28 cellular contexts compared by ENCODE assay signal in the genomic region with DNA sequence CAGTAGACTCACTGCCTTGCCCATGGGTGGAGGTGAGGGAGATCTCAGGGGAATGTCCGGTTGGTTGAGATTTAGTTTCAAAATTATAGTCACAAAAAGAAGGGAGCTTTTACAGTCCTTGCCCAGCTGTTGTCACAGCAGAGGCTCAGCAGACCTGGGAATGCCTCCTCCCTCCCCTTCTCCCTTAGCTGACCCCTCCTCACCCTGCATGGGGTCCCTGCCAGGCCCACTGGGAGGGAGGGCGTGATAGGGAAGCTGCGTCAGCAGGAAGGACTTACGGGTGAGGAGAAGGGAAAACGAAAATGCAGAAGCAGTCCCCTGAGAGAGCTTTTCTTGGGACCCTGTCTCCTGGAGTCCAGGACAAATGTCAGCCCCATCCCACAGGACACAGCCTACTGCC. TPM values are rescaled to one million over a fixed set of nuclear protein-coding genes. Genes with fewer than 3 reads are reported as not detected.
"Had no signal": no experiment of that assay in that cellular context is flagged by ENCODE, and none has a peak within 500 bp of the region (broad histone marks: within the 10 kb centered on the region; RNA-seq: fewer than 3 reads in every experiment).

No MANE protein-coding gene starts in this region.

- H3K27ac ChIP-seq: ascending aorta, body of pancreas had no signal

- FAIRE-seq: RCC 7860, TTC549 had no signal

- H3K4me3 ChIP-seq: ascending aorta, body of pancreas, MG63 had no signal

- H3K36me3 ChIP-seq: ascending aorta, MG63 had no signal

- DNase-seq: activated B cell treated with CpG ODN at 0.5 μM for 24 hours; activated CD4-positive, alpha-beta memory T cell treated with anti-CD3 and anti-CD28 coated beads for 36 hours; activated CD4-positive, alpha-beta T cell treated with anti-CD3 and anti-CD28 coated beads for 1 hour; activated CD4-positive, alpha-beta T cell treated with anti-CD3 and anti-CD28 coated beads, Interleukin-2, amount 10 ng/mL, durations not matched to agents 24 days and 14 days; activated CD8-positive, alpha-beta memory T cell treated with anti-CD3 and anti-CD28 coated beads for 24 hours; activated effector memory CD4-positive, alpha-beta T cell treated with anti-CD3 and anti-CD28 coated beads, Interleukin-2, amount 50 U/mL, for 16 hours; activated naive CD4-positive, alpha-beta T cell treated with Interleukin-2 at 50 U/mL for 16 hours; activated naive CD8-positive, alpha-beta T cell treated with anti-CD3 and anti-CD28 coated beads, Interleukin-2, amount 50 U/mL, for 24 hours; activated T-cell treated with anti-CD3 and anti-CD28 coated beads, Interleukin-2, amount 50 U/mL, for 4 hours; amniotic stem cell; body of pancreas; MG63; MV-4-11; NCI-H1092 treated with DMSO at 0.1 percent for 48 hours; NCI-H1436; NCI-H1694 treated with DMSO at 0.1 percent for 48 hours; NCI-H2029 treated with DMSO at 0.1 percent for 48 hours; NCI-H345; NCI-H510A; PC-3; SIG-M5; T-helper 17 cell; T1000 had no signal

- H3K27me3 ChIP-seq: ascending aorta, body of pancreas, MG63 had no signal

- ATAC-seq: activated naive CD4-positive, alpha-beta T cell treated with anti-CD3 and anti-CD28 coated beads, Interleukin-2, amount 50 U/mL, for 72 hours; activated naive CD8-positive, alpha-beta T cell treated with anti-CD3 and anti-CD28 coated beads, Interleukin-2, amount 50 U/mL, for 24 hours; activated T-cell treated with anti-CD3 and anti-CD28 coated beads, Interleukin-2, amount 50 U/mL, for 4 hours; body of pancreas; PC-3; T-helper 17 cell had no signal

- H3K27me3 Mint-ChIP-seq: activated B cell treated with CpG ODN at 0.5 μM for 24 hours; activated CD4-positive, alpha-beta memory T cell treated with anti-CD3 and anti-CD28 coated beads for 36 hours had no signal

- H3K4me1 ChIP-seq: ascending aorta, body of pancreas had no signal

- H3K36me3 Mint-ChIP-seq: activated CD4-positive, alpha-beta memory T cell treated with anti-CD3 and anti-CD28 coated beads for 36 hours; activated naive CD4-positive, alpha-beta T cell treated with anti-CD3 and anti-CD28 coated beads, Interleukin-2, amount 50 U/mL, for 72 hours had no signal

- H3K9me3 Mint-ChIP-seq: activated B cell treated with CpG ODN at 0.5 μM for 24 hours; activated CD4-positive, alpha-beta memory T cell treated with anti-CD3 and anti-CD28 coated beads for 36 hours; activated CD4-positive, alpha-beta T cell treated with anti-CD3 and anti-CD28 coated beads, Interleukin-2, amount 10 ng/mL, durations not matched to agents 24 days and 14 days; activated naive CD4-positive, alpha-beta T cell treated with anti-CD3 and anti-CD28 coated beads, Interleukin-2, amount 50 U/mL, for 72 hours; activated naive CD8-positive, alpha-beta T cell treated with anti-CD3 and anti-CD28 coated beads, Interleukin-2, amount 50 U/mL, for 24 hours; activated T-cell treated with anti-CD3 and anti-CD28 coated beads, Interleukin-2, amount 50 U/mL, for 4 hours had no signal

- H3K9me3 ChIP-seq: ascending aorta, body of pancreas, MG63 had no signal

- H3K27ac Mint-ChIP-seq: activated B cell treated with CpG ODN at 0.5 μM for 24 hours; activated CD4-positive, alpha-beta memory T cell treated with anti-CD3 and anti-CD28 coated beads for 36 hours; activated CD4-positive, alpha-beta T cell treated with anti-CD3 and anti-CD28 coated beads, Interleukin-2, amount 10 ng/mL, durations not matched to agents 24 days and 14 days; activated naive CD4-positive, alpha-beta T cell treated with anti-CD3 and anti-CD28 coated beads, Interleukin-2, amount 50 U/mL, for 72 hours; activated naive CD8-positive, alpha-beta T cell treated with anti-CD3 and anti-CD28 coated beads, Interleukin-2, amount 50 U/mL, for 24 hours; T-helper 17 cell had no signal

- H3K4me1 Mint-ChIP-seq: activated B cell treated with CpG ODN at 0.5 μM for 24 hours; activated naive CD8-positive, alpha-beta T cell treated with anti-CD3 and anti-CD28 coated beads, Interleukin-2, amount 50 U/mL, for 24 hours had no signal

- H3K4me3 Mint-ChIP-seq: activated B cell treated with CpG ODN at 0.5 μM for 24 hours; activated CD4-positive, alpha-beta memory T cell treated with anti-CD3 and anti-CD28 coated beads for 36 hours; activated CD4-positive, alpha-beta T cell treated with anti-CD3 and anti-CD28 coated beads, Interleukin-2, amount 10 ng/mL, durations not matched to agents 24 days and 14 days; activated naive CD8-positive, alpha-beta T cell treated with anti-CD3 and anti-CD28 coated beads, Interleukin-2, amount 50 U/mL, for 24 hours; activated T-cell treated with anti-CD3 and anti-CD28 coated beads, Interleukin-2, amount 50 U/mL, for 4 hours had no signal

RNA-seq across cellular contexts. Expression of gene SCN5A, which starts 18.9 kb away (rescaled TPM):
- total RNA-seq: activated B cell treated with CpG ODN at 0.5 μM for 24 hours; activated CD4-positive, alpha-beta T cell treated with anti-CD3 and anti-CD28 coated beads, Interleukin-2, amount 10 ng/mL, durations not matched to agents 24 days and 14 days; activated T-cell treated with anti-CD3 and anti-CD28 coated beads, Interleukin-2, amount 50 U/mL, for 4 hours; bronchial epithelial cell; PC-3 had no signal
